7 cellular contexts compared by ENCODE assay signal in the genomic region with DNA sequence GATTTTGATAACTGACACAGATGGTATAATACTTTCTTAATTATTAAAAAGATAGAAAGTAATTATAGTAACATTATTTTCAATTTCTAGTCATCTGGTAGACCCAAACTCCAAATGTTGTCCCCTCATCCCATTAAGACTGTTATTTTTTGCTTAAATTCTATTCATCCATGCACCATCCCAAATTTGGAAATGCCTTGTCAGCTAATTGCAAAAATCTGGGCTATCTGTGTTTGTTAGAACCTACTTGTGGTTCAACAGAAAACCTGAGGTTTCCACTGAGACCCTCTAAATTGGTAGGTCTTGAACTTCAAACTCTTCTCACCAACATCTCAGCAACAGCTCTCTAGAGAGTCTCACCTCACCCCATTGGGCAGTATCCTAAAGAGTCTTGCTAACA.
"Had no signal": no experiment of that assay in that cellular context is flagged by ENCODE, and none has a peak within 500 bp of the region (broad histone marks: within the 10 kb centered on the region; RNA-seq: fewer than 3 reads in every experiment).

No MANE protein-coding gene starts in this region.

- H2AFZ ChIP-seq: GM23248 had no signal

- H3K9ac ChIP-seq: GM23248 had no signal

- DNase-seq: GM23248, GOT3, H9, HCEC 1CT, Kasumi-1, KG1 had no signal

- FAIRE-seq: H54 had no signal

- H3K27ac ChIP-seq: GM23248 had no signal

- H3K4me3 ChIP-seq: GM23248 had no signal
